8 cellular contexts compared by ENCODE assay signal in genomic region chr7:102991540-102992214, GRCh38.
DNase-seq lines count a peak whose midpoint lies in the region; ATAC-seq and TF ChIP-seq lines count a peak whose summit lies in the region.

No MANE protein-coding gene starts in this region.

- POLR2A ChIA-PET in CD8-positive, alpha-beta T cell (lab: Charles Lee) = no interaction called here

- ATAC-seq in HG03097 (IDR thresholded peaks at IDR 0.05; ENCODE audit: low FRiP score, unreplicated experiment) = no peak
- ATAC-seq in CD8-positive, alpha-beta T cell = no peak

- no peaks in the 10 kb centered on the region for H3K27me3 Mint-ChIP-seq in CD8-positive, alpha-beta T cell (ENCODE audit: low read depth)

- CTCF ChIA-PET in CD8-positive, alpha-beta T cell (lab: Charles Lee) = no interaction called here

- H3K4me3 Mint-ChIP-seq in CD8-positive, alpha-beta T cell = no peak overlapping the region

- no peak overlapping the region for H3K27ac Mint-ChIP-seq in CD8-positive, alpha-beta T cell

- no peaks in the 10 kb centered on the region for H3K4me1 Mint-ChIP-seq in CD8-positive, alpha-beta T cell (ENCODE audit: low read depth)

- no peaks in the 10 kb centered on the region for H3K36me3 ChIP-seq in MG63
- no peaks in the 10 kb centered on the region for H3K36me3 ChIP-seq in neutrophil
- H3K36me3 ChIP-seq in CD8-positive, alpha-beta T cell (ENCODE audit: insufficient read depth, low read length) = no peaks in the 10 kb centered on the region

- H3K36me3 Mint-ChIP-seq in CD8-positive, alpha-beta T cell = no peaks in the 10 kb centered on the region

- H3K9me3 ChIP-seq in MG63 = 0 out of 2 replicates have a peak, but pooled peaks cover 2% of the 10 kb centered on the region
- H3K9me3 ChIP-seq in neutrophil = no peaks in the 10 kb centered on the region
- H3K9me3 ChIP-seq in CD8-positive, alpha-beta T cell (ENCODE audit: low read length) = no peaks in the 10 kb centered on the region

- H3K4me3 ChIP-seq in MG63 (no peak overlapping the region), astrocyte of the spinal cord (ENCODE audit: low read depth, low read length) (no peak overlapping the region), neutrophil (ENCODE audit: low read depth in 1 of 2, low read length in 1 of 2) (peak overlapping the region in 1 of 2 experiments; percentile 15)
- H3K4me3 ChIP-seq in CD8-positive, alpha-beta T cell (ENCODE audit: low read depth, low read length) = no peak overlapping the region

- H3K27me3 ChIP-seq in MG63 = no peaks in the 10 kb centered on the region
- no peaks in the 10 kb centered on the region for H3K27me3 ChIP-seq in neutrophil
- H3K27me3 ChIP-seq in CD8-positive, alpha-beta T cell (ENCODE audit: insufficient read depth, low read length) = no peaks in the 10 kb centered on the region

- DNase-seq in DMS53 treated with DMSO at 0.1 percent for 48 hours (lab: John Stamatoyannopoulos, UW; ENCODE audit: unreplicated experiment) = peak; percentile 94
- DNase-seq in MG63 = peak; percentile 81
- DNase-seq in astrocyte of the spinal cord (ENCODE audit: low read depth, low spot score) = peak; percentile 98
- DNase-seq in activated gamma-delta T cell (lab: John Stamatoyannopoulos, UW) = no peak
- no peak for DNase-seq in cerebellar cortex (ENCODE audit: low spot score)
- DNase-seq in CD8-positive, alpha-beta T cell = no peak

- no peaks in the 10 kb centered on the region for H3K9me3 Mint-ChIP-seq in CD8-positive, alpha-beta T cell

- peak overlapping the region; percentile 84 for H3K27ac ChIP-seq in neutrophil
- no peak overlapping the region for H3K27ac ChIP-seq in CD8-positive, alpha-beta T cell (ENCODE audit: low read depth, low read length)

- TF ChIP-seq CTCF in astrocyte of the spinal cord (IDR thresholded peaks at IDR 0.05; ENCODE audit: low read depth, low read length) (no peak), neutrophil (IDR thresholded peaks at IDR 0.05) (no peak)
- TF ChIP-seq CTCF in CD8-positive, alpha-beta T cell (IDR thresholded peaks at IDR 0.05) = no peak

- intact Hi-C loops in CD8-positive, alpha-beta T cell (cut with DNase I, micrococcal nuclease) = no loop called here

- in situ Hi-C loops in astrocyte of the spinal cord (cut with HindIII; ENCODE audit: low sequenced_read_pairs) = no loop called here

- H3K4me1 ChIP-seq in neutrophil (ENCODE audit: control insufficient read depth in 1 of 2, insufficient read depth in 1 of 2, low read depth in 1 of 2, low read length in 1 of 2) = peaks cover 52 to 55% of the 10 kb centered on the region in 2 experiments
- no peaks in the 10 kb centered on the region for H3K4me1 ChIP-seq in CD8-positive, alpha-beta T cell (ENCODE audit: insufficient read depth, low read length)

Comparison
In these comparisons a context has a peak if more than half of its experiments do, and no peak if none do; other contexts are left out.
1. DNase-seq: peak in DMS53 treated with DMSO at 0.1 percent for 48 hours (single experiment), MG63 (single experiment) and astrocyte of the spinal cord (single experiment); none in activated gamma-delta T cell (single experiment), cerebellar cortex (single experiment) and CD8-positive, alpha-beta T cell (0 of 7).